1 cellular context compared by ENCODE assay signal in the genomic region with DNA sequence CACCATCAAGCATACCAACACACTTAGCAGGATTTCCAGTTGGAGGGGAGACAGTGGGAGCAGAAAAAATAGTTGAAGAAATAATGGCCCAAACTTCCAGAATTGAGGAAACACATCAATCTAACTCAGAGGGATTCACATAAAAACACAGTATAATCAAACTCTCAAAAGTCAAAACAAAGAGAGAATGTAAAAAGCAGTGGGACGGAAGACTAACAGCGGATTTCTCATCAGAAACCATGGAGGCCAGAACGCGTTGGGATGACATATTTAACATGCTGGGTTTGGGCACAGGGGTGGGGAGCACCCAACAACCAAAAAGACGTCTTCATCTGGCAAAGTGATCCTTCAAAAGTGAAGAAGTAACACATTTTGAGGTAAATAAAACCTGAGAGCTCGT.
TF ChIP-seq lines count a peak whose summit lies in the region.

No MANE protein-coding gene starts in this region.

TF ChIP-seq in WTC11, 78 proteins besides CTCF, POLR2A, EP300 and RAD21:
- TF ChIP-seq NFATC4 (CRISPR knock-in tag; IDR thresholded peaks at IDR 0.05): no peak
- peak; percentile 99 for TF ChIP-seq ZNF317 (CRISPR knock-in tag; IDR thresholded peaks at IDR 0.05; ENCODE audit: borderline replicate concordance, low read depth)
TF ChIP-seq in WTC11: peak in this region for 1.
